1 cellular context compared by ENCODE assay signal in the genomic region with DNA sequence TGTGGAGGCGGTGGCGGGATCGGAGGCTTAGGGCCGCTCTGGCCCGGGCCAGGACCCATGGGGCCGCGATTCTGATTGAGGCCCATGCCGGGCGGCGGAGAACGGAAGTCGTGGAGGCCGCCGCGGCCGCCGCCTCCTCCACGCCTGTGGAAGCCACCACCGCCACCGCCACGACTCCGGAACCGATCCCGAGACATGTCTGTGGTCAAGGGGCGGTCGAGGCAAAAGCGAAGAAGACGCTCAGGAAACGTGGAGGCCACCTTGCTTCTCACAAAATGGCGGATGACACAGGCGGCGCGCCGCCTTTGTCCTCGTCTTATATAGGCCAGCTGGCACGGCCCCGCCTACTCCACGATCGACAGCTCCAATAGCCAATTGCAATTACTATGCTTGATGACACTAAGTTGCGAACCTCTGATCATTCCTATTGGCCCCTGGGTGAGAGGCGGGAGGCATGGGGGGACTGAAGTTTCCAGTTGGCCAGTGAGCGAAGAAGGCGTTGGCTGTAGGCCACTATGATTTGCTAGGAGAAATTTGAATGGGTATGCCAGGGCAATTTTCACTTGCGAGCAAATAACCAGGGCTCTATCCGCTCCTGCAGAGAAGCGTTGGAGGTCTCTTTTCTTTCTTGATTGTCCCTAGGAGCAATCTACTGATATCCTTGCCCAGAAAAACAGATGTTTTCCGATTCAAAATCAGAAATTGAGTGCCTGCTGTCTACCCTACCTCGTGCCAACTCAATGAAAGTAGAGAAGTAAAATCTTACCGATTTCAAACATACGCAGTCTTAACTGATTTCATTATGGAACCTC.
TF ChIP-seq lines count a peak whose summit lies in the region.

TSS of gene SFPQ (minus strand) at position 293 of the 812 bp plus-strand sequence. CDS start at position 197, 96 bp downstream.

TF ChIP-seq in A549, 52 proteins besides CTCF, POLR2A, EP300 and RAD21 (continued from another document):
- TF ChIP-seq, protein P1, sequence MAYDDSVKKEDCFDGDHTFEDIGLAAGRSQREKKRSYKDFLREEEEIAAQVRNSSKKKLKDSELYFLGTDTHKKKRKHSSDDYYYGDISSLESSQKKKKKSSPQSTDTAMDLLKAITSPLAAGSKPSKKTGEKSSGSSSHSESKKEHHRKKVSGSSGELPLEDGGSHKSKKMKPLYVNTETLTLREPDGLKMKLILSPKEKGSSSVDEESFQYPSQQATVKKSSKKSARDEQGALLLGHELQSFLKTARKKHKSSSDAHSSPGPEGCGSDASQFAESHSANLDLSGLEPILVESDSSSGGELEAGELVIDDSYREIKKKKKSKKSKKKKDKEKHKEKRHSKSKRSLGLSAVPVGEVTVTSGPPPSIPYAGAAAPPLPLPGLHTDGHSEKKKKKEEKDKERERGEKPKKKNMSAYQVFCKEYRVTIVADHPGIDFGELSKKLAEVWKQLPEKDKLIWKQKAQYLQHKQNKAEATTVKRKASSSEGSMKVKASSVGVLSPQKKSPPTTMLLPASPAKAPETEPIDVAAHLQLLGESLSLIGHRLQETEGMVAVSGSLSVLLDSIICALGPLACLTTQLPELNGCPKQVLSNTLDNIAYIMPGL (CRISPR knock-in tag; IDR thresholded peaks at IDR 0.05; ENCODE audit: borderline replicate concordance), result no peak
- no peak for TF ChIP-seq FOSB (CRISPR knock-in tag; IDR thresholded peaks at IDR 0.05)
- TF ChIP-seq RFX5 (IDR thresholded peaks at IDR 0.05), result peak; percentile 75; the same call in 1 of the 2 replicates
- no peak for TF ChIP-seq NPAS2 (CRISPR knock-in tag; IDR thresholded peaks at IDR 0.05; ENCODE audit: borderline replicate concordance)
- no peak for TF ChIP-seq RNF2 (IDR thresholded peaks at IDR 0.05; ENCODE audit: borderline replicate concordance, low read depth)
- no peak for TF ChIP-seq EHF (CRISPR knock-in tag; IDR thresholded peaks at IDR 0.05)
- TF ChIP-seq ZFP36 (IDR thresholded peaks at IDR 0.05; ENCODE audit: borderline replicate concordance, partially characterized antibody), result no peak
- TF ChIP-seq KDM5A (IDR thresholded peaks at IDR 0.05), result no peak
- TF ChIP-seq CHD4 (IDR thresholded peaks at IDR 0.05; ENCODE audit: borderline replicate concordance), result no peak
- TF ChIP-seq ESRRA (IDR thresholded peaks at IDR 0.05; ENCODE audit: borderline replicate concordance, low read length), result no peak
- TF ChIP-seq BCL3 (IDR thresholded peaks at IDR 0.05), result peak; percentile 93
- TF ChIP-seq GATA3 (IDR thresholded peaks at IDR 0.05; ENCODE audit: borderline replicate concordance), result no peak
